In genomic region chr15:23073890-23074631, GRCh38 we compare ENCODE assay signal across 12 cellular contexts. TPM values are rescaled to one million over a fixed set of nuclear protein-coding genes. Genes with fewer than 3 reads are reported as not detected.
A peak's percentile ranks its signal among the peaks of the same experiment; 100 is the strongest.
DNase-seq lines count a peak whose midpoint lies in the region; ATAC-seq, FAIRE-seq and TF ChIP-seq lines count a peak whose summit lies in the region.
"Had no signal": no experiment of that assay in that cellular context is flagged by ENCODE, and none has a peak within 500 bp of the region (broad histone marks: within the 10 kb centered on the region; RNA-seq: fewer than 3 reads in every experiment).

No MANE protein-coding gene starts in this region.

- H3K36me3 ChIP-seq in Caco-2 (ENCODE audit: control insufficient read depth, insufficient read depth, low read length) (no peaks in the 10 kb centered on the region), MM.1S (replicated peaks; ENCODE audit: insufficient read depth, low read length) (no peaks in the 10 kb centered on the region), PC-3 (ENCODE audit: low read depth, low read length) (no peaks in the 10 kb centered on the region), lower lobe of right lung (no peaks in the 10 kb centered on the region)

- no peak overlapping the region for H2BK20ac ChIP-seq in H9 (ENCODE audit: low read depth, low read length, poor library complexity, severe bottlenecking)

- no peak overlapping the region for H2BK120ac ChIP-seq in H9 (ENCODE audit: low read depth, low read length, poor library complexity, severe bottlenecking)

- POLR2A ChIA-PET in Caco-2 (lab: Charles Lee) = no interaction called here
- POLR2A ChIA-PET in PC-3 (lab: Charles Lee; ENCODE audit: unreplicated experiment) = no interaction called here

- no peak overlapping the region for H4K5ac ChIP-seq in H9 (ENCODE audit: insufficient read length, low read depth, low read length)

- no peak overlapping the region for H3K23ac ChIP-seq in H9 (ENCODE audit: insufficient read length, low read depth, low read length)

- no peak overlapping the region for H3K27ac ChIP-seq in MM.1S (ENCODE audit: low read length)
- H3K27ac ChIP-seq in PC-3 (ENCODE audit: low read length) = no peak overlapping the region
- no peak overlapping the region for H3K27ac ChIP-seq in lower lobe of right lung
- H3K27ac ChIP-seq in H9 (ENCODE audit: insufficient read length, low read depth, low read length) = no peak overlapping the region

- H2BK12ac ChIP-seq in H9 (ENCODE audit: insufficient read length, low read depth, low read length) = no peak overlapping the region

- H3K27me3 Mint-ChIP-seq in Caco-2 (ENCODE audit: insufficient read depth, unreplicated experiment) (no peaks in the 10 kb centered on the region), H9 (ENCODE audit: low read depth) (peaks cover 1% of the 10 kb centered on the region; the same call in 1 of the 2 replicates)

- no peaks in the 10 kb centered on the region for H4K20me1 ChIP-seq in MM.1S (ENCODE audit: insufficient read depth, low read length)
- no peaks in the 10 kb centered on the region for H4K20me1 ChIP-seq in PC-3 (ENCODE audit: low read length)
- no peaks in the 10 kb centered on the region for H4K20me1 ChIP-seq in H9 (ENCODE audit: control insufficient read depth, insufficient read depth, insufficient read length)

- H4K8ac ChIP-seq in H9 (replicated peaks; ENCODE audit: insufficient read length, low read depth, low read length) = no peak overlapping the region

- no peak overlapping the region for H2AK5ac ChIP-seq in H9 (ENCODE audit: insufficient read length, low read length)

- H3K79me2 ChIP-seq in MM.1S (ENCODE audit: low read length) (no peaks in the 10 kb centered on the region), PC-3 (ENCODE audit: low read length) (no peaks in the 10 kb centered on the region), H9 (ENCODE audit: insufficient read depth, low read length) (no peaks in the 10 kb centered on the region)

- H3K4me3 Mint-ChIP-seq in Caco-2 (ENCODE audit: unreplicated experiment) (no peak overlapping the region), H9 (no peak overlapping the region)

- H3K9me3 Mint-ChIP-seq in Caco-2 (ENCODE audit: unreplicated experiment) = no peaks in the 10 kb centered on the region
- peaks cover 46 to 53% of the 10 kb centered on the region in 2 experiments for H3K9me3 Mint-ChIP-seq in H9

- BruUV-seq in Caco-2 (replicated peaks; lab: Mats Ljungman, UMichigan) = no TSS peak
- no TSS peak for BruUV-seq in PC-3 (replicated peaks; lab: Mats Ljungman, UMichigan)

- H3K9ac ChIP-seq in MM.1S (ENCODE audit: low read length) (no peak overlapping the region), PC-3 (ENCODE audit: low read length) (no peak overlapping the region), H9 (ENCODE audit: extremely low read depth, insufficient read length, low read length) (no peak overlapping the region)

- H3K36me3 Mint-ChIP-seq in Caco-2 (ENCODE audit: insufficient read depth, unreplicated experiment) = no peaks in the 10 kb centered on the region
- H3K36me3 Mint-ChIP-seq in H9 (ENCODE audit: insufficient read depth in 1 of 3, low read depth in 3 of 3) = no peaks in the 10 kb centered on the region; a peak in 1 of 7 replicates

- H3K27ac Mint-ChIP-seq in Caco-2 (ENCODE audit: unreplicated experiment) (peak overlapping the region; percentile 15), H9 (no peak overlapping the region)

- H3K4me1 Mint-ChIP-seq in Caco-2 (ENCODE audit: low read depth, unreplicated experiment) (peaks cover 16% of the 10 kb centered on the region), H9 (0 out of 4 replicates have a peak, but pooled peaks cover 0 to 2% of the 10 kb centered on the region in 2 experiments)

- no peak overlapping the region for H2BK5ac ChIP-seq in H9 (ENCODE audit: insufficient read length, low read length)

- no peaks in the 10 kb centered on the region for H3K9me2 ChIP-seq in MM.1S (replicated peaks; ENCODE audit: insufficient read depth, low read length)
- no peaks in the 10 kb centered on the region for H3K9me2 ChIP-seq in PC-3 (replicated peaks; ENCODE audit: low read length)

- intact Hi-C loops in Caco-2 (cut with micrococcal nuclease; ENCODE audit: unreplicated experiment) = loop anchor here (2.0 kb wide), 1 partner anchor 35 kb away; the partner anchor contains the start of gene TUBGCP5
- intact Hi-C loops in PC-3 (cut with micrococcal nuclease) = loop anchor here (10.0 kb wide), 2 partner anchors 179 to 391 kb away; no protein-coding TSS in a partner anchor
- intact Hi-C loops in lower lobe of right lung (cut with DNase I) = no loop called here

- no peaks in the 10 kb centered on the region; the same call in 1 of the 2 replicates for H3K27me3 ChIP-seq in Caco-2 (replicated peaks; ENCODE audit: control insufficient read depth, insufficient read depth, low read length)
- H3K27me3 ChIP-seq in MM.1S (replicated peaks; ENCODE audit: insufficient read depth, low read length) = 0 out of 2 replicates have a peak, but pooled peaks cover 6% of the 10 kb centered on the region
- peaks cover 28% of the 10 kb centered on the region for H3K27me3 ChIP-seq in PC-3 (ENCODE audit: low read length)
- H3K27me3 ChIP-seq in lower lobe of right lung (ENCODE audit: low read depth) = peaks cover 7% of the 10 kb centered on the region
- H3K27me3 ChIP-seq in H9 (ENCODE audit: insufficient read depth, low read length) = no peaks in the 10 kb centered on the region

- no peaks in the 10 kb centered on the region for H3K23me2 ChIP-seq in H9 (ENCODE audit: insufficient read length, low read depth, low read length, poor library complexity, severe bottlenecking)

- H3K4me2 ChIP-seq in MM.1S (ENCODE audit: low read depth, low read length) = peak overlapping the region; percentile 40
- peak overlapping the region; percentile 37 for H3K4me2 ChIP-seq in PC-3 (ENCODE audit: low read length)
- H3K4me2 ChIP-seq in H9 (ENCODE audit: insufficient read depth, insufficient read length, low read length) = no peak overlapping the region

- H3K56ac ChIP-seq in H9 (ENCODE audit: insufficient read length, low read depth, low read length) = no peak overlapping the region

- H3K4ac ChIP-seq in H9 (ENCODE audit: low read depth, low read length) = no peak overlapping the region

- peaks cover 12% of the 10 kb centered on the region for H3F3A ChIP-seq in MM.1S (ENCODE audit: insufficient read depth, low read length)
- H3F3A ChIP-seq in PC-3 (ENCODE audit: low read length, unreplicated experiment) = no peaks in the 10 kb centered on the region

- DNase-seq in Caco-2 = no peak
- no peak for DNase-seq in MM.1S
- DNase-seq in PC-3 = peak; percentile 57
- peak; percentile 58 for DNase-seq in lower lobe of right lung
- no peak for DNase-seq in H9
- no peak for DNase-seq in GM19239 (ENCODE audit: insufficient read length, low spot score)
- DNase-seq in hippocampal formation (lab: John Stamatoyannopoulos, UW) = no peak
- DNase-seq: activated CD8-positive, alpha-beta memory T cell treated with anti-CD3 and anti-CD28 coated beads, Interleukin-2, amount 50 U/mL, for 48 hours; cortex of kidney had no signal

- ATAC-seq in PC-3 (peak; percentile 60), lower lobe of right lung (peak; percentile 37 to 55), GM18861 (IDR thresholded peaks at IDR 0.05; ENCODE audit: unreplicated experiment) (no peak)
- ATAC-seq: Right ventricle myocardium inferior had no signal

- H3K4me3 ChIP-seq in Caco-2 (ENCODE audit: low read depth, low read length) = no peak overlapping the region
- H3K4me3 ChIP-seq in MM.1S (ENCODE audit: low read length) = no peak overlapping the region
- H3K4me3 ChIP-seq in PC-3 (ENCODE audit: low read length) = no peak overlapping the region; the same call in 1 of the 2 replicates
- no peak overlapping the region for H3K4me3 ChIP-seq in lower lobe of right lung

- no peak overlapping the region for H3K14ac ChIP-seq in H9 (ENCODE audit: insufficient read depth, low read length)

- no peak overlapping the region for H3T11ph ChIP-seq in H9 (ENCODE audit: low read length)

- H3K18ac ChIP-seq in H9 (ENCODE audit: insufficient read length, low read depth, low read length) = no peak overlapping the region

- TF ChIP-seq CTCF in Caco-2 (IDR thresholded peaks at IDR 0.05; ENCODE audit: insufficient read depth in 1 of 2, low read depth in 1 of 2, low read length in 1 of 2, severe bottlenecking in 1 of 2, unreplicated experiment in 1 of 2) = no peak
- no peak for TF ChIP-seq CTCF in MM.1S (IDR thresholded peaks at IDR 0.05; ENCODE audit: low read length)
- no peak for TF ChIP-seq CTCF in PC-3 (conservative IDR thresholded peaks at IDR 0.05; ENCODE audit: low read depth, low read length)
- TF ChIP-seq CTCF in lower lobe of right lung (IDR thresholded peaks at IDR 0.05) = no peak
- TF ChIP-seq CTCF in H9 (conservative IDR thresholded peaks at IDR 0.05) = no peak

- H3K4me1 ChIP-seq in Caco-2 (peaks cover 7% of the 10 kb centered on the region), MM.1S (ENCODE audit: low read length) (peaks cover 18% of the 10 kb centered on the region), PC-3 (ENCODE audit: insufficient read depth, low read length) (no peaks in the 10 kb centered on the region), lower lobe of right lung (no peaks in the 10 kb centered on the region), H9 (ENCODE audit: insufficient read depth, low read length) (no peaks in the 10 kb centered on the region)

- no peaks in the 10 kb centered on the region for H3K79me1 ChIP-seq in H9 (ENCODE audit: insufficient read depth, low read depth, low read length, poor library complexity, severe bottlenecking)

- H2BK15ac ChIP-seq in H9 (ENCODE audit: low read depth, low read length) = no peak overlapping the region

- no CpG with 5 or more reads among the region's 24 CpGs for WGBS in H9 (ENCODE audit: extremely low coverage, insufficient read length, low lambda C conversion rate)

- H3K9me3 ChIP-seq in Caco-2 (no peaks in the 10 kb centered on the region), MM.1S (replicated peaks; ENCODE audit: insufficient read depth, low read length) (no peaks in the 10 kb centered on the region), PC-3 (ENCODE audit: low read length) (no peaks in the 10 kb centered on the region), lower lobe of right lung (no peaks in the 10 kb centered on the region), H9 (ENCODE audit: control insufficient read depth, low read depth, low read length) (peaks cover 6% of the 10 kb centered on the region)

- no peak overlapping the region for H2AFZ ChIP-seq in MM.1S (ENCODE audit: low read length)
- H2AFZ ChIP-seq in PC-3 (ENCODE audit: low read length) = no peak overlapping the region
- no peak overlapping the region for H2AFZ ChIP-seq in H9 (ENCODE audit: low read length)

- CTCF ChIA-PET in Caco-2 (lab: Charles Lee) (no interaction called here), PC-3 (lab: Charles Lee) (no interaction called here)

- H4K91ac ChIP-seq in H9 (ENCODE audit: insufficient read length, low read depth, low read length) = no peak overlapping the region

- no peak for FAIRE-seq in GM19239 (lab: Jason Lieb, UNC)
- FAIRE-seq: G401.6 had no signal

RNA-seq across cellular contexts. Expression of gene TUBGCP5, which starts 34.7 kb away (rescaled TPM):
- total RNA-seq in Caco-2 (2022) = 48.3 and 53.1 TPM in 2 replicates
- 33.4 and 63.0 TPM in 2 replicates for total RNA-seq in PC-3 (2014; rRNA removed)
- total RNA-seq in lower lobe of right lung = 12.9 TPM
- 14.7 and 15.3 TPM in 2 replicates for total RNA-seq in H9 (2021)

Comparison
In these comparisons a context has a peak if more than half of its experiments do, and no peak if none do; other contexts are left out.
1. DNase-seq: peak in PC-3 (single experiment) and lower lobe of right lung (single experiment); none in Caco-2 (0 of 2), MM.1S (single experiment), H9 (single experiment), GM19239 (single experiment) and hippocampal formation (0 of 2).